Comparison of ENCODE assay signal across 25 cellular contexts in genomic region chr9:13904746-13905145, GRCh38.
A peak's percentile ranks its signal among the peaks of the same experiment; 100 is the strongest.
DNase-seq lines count a peak whose midpoint lies in the region; ATAC-seq, FAIRE-seq and TF ChIP-seq lines count a peak whose summit lies in the region.
"Had no signal": no experiment of that assay in that cellular context is flagged by ENCODE, and none has a peak within 500 bp of the region (broad histone marks: within the 10 kb centered on the region; RNA-seq: fewer than 3 reads in every experiment).

No MANE protein-coding gene starts in this region.

- H3K36me3 Mint-ChIP-seq in astrocyte (ENCODE audit: low read depth, unreplicated experiment): no peaks in the 10 kb centered on the region
- no peaks in the 10 kb centered on the region for H3K36me3 Mint-ChIP-seq in activated CD4-positive, alpha-beta memory T cell treated with anti-CD3 and anti-CD28 coated beads, Interleukin-2, amount 10 ng/mL, durations not matched to agents 7 days and 5 days (ENCODE audit: low read depth)

- CTCF ChIA-PET in HEK293 (lab: Yijun Ruan, JAX): interaction anchor here (0.6 kb wide), 1 partner anchor 65 kb away, joined by 3 read pairs; no protein-coding TSS in a partner anchor
- CTCF ChIA-PET in activated CD4-positive, alpha-beta memory T cell treated with anti-CD3 and anti-CD28 coated beads, Interleukin-2, amount 10 ng/mL, durations not matched to agents 7 days and 5 days (lab: Charles Lee): no interaction called here

- H3K4me3 ChIP-seq in HEK293 (ENCODE audit: low read depth, low read length) (no peak overlapping the region), astrocyte (ENCODE audit: insufficient read depth, low read depth, low read length) (no peak overlapping the region), tibial artery (no peak overlapping the region)
- H3K4me3 ChIP-seq: BLaER1, Peyer's patch had no signal

- DNase-seq in astrocyte (ENCODE audit: low read depth): peak; percentile 35
- no peak for DNase-seq in tibial artery
- no peak for DNase-seq in activated CD4-positive, alpha-beta memory T cell treated with anti-CD3 and anti-CD28 coated beads, Interleukin-2, amount 10 ng/mL, durations not matched to agents 7 days and 5 days
- no peak for DNase-seq in NCI-H2029 treated with DMSO at 0.1 percent for 48 hours (lab: John Stamatoyannopoulos, UW)
- DNase-seq: ACHN; CD4-positive, alpha-beta T cell; COR-L47; DMS153; Kasumi-1; MM.1S; NCI-H1092; NCI-H1436; NCI-H187 treated with DMSO at 0.1 percent for 48 hours; NCI-H2227 treated with DMSO at 0.1 percent for 48 hours; NCI-H510A; Peyer's patch had no signal

- POLR2A ChIA-PET in HEK293 (lab: Yijun Ruan, JAX): no interaction called here
- POLR2A ChIA-PET in activated CD4-positive, alpha-beta memory T cell treated with anti-CD3 and anti-CD28 coated beads, Interleukin-2, amount 10 ng/mL, durations not matched to agents 7 days and 5 days (lab: Charles Lee): no interaction called here

- H2AFZ ChIP-seq in astrocyte (ENCODE audit: low read depth, low read length): no peak overlapping the region

- no peaks in the 10 kb centered on the region for H3K4me1 Mint-ChIP-seq in astrocyte (ENCODE audit: low read depth, unreplicated experiment)
- H3K4me1 Mint-ChIP-seq in activated CD4-positive, alpha-beta memory T cell treated with anti-CD3 and anti-CD28 coated beads, Interleukin-2, amount 10 ng/mL, durations not matched to agents 7 days and 5 days: no peaks in the 10 kb centered on the region

- no peaks in the 10 kb centered on the region for H3K27me3 Mint-ChIP-seq in astrocyte (ENCODE audit: low read depth, unreplicated experiment)
- no peaks in the 10 kb centered on the region for H3K27me3 Mint-ChIP-seq in activated CD4-positive, alpha-beta memory T cell treated with anti-CD3 and anti-CD28 coated beads, Interleukin-2, amount 10 ng/mL, durations not matched to agents 7 days and 5 days
- H3K27me3 Mint-ChIP-seq: CD4-positive, alpha-beta T cell had no signal

- no peak overlapping the region for H3K9ac ChIP-seq in astrocyte (ENCODE audit: low read length)
- H3K9ac ChIP-seq: BLaER1 had no signal

- H3K27ac Mint-ChIP-seq in astrocyte (ENCODE audit: unreplicated experiment): no peak overlapping the region
- H3K27ac Mint-ChIP-seq in activated CD4-positive, alpha-beta memory T cell treated with anti-CD3 and anti-CD28 coated beads, Interleukin-2, amount 10 ng/mL, durations not matched to agents 7 days and 5 days: no peak overlapping the region
- H3K27ac Mint-ChIP-seq: CD4-positive, alpha-beta T cell had no signal

- no peaks in the 10 kb centered on the region for H4K20me1 ChIP-seq in astrocyte (ENCODE audit: insufficient read depth, low read length)
- H4K20me1 ChIP-seq: BLaER1 had no signal

- H3K4me3 Mint-ChIP-seq in astrocyte (ENCODE audit: unreplicated experiment): no peak overlapping the region
- H3K4me3 Mint-ChIP-seq in activated CD4-positive, alpha-beta memory T cell treated with anti-CD3 and anti-CD28 coated beads, Interleukin-2, amount 10 ng/mL, durations not matched to agents 7 days and 5 days: no peak overlapping the region
- H3K4me3 Mint-ChIP-seq: CD4-positive, alpha-beta T cell had no signal

- H3K27ac ChIP-seq in HEK293 (ENCODE audit: extremely low read depth, low read depth, low read length) (no peak overlapping the region), astrocyte (ENCODE audit: low read depth, low read length) (no peak overlapping the region), tibial artery (peak overlapping the region; percentile 49 to 57)
- H3K27ac ChIP-seq: BLaER1, Peyer's patch had no signal

- no peaks in the 10 kb centered on the region for H3K9me3 ChIP-seq in HEK293 (ENCODE audit: control insufficient read depth, insufficient read depth, low read depth, low read length)
- no peaks in the 10 kb centered on the region for H3K9me3 ChIP-seq in astrocyte (ENCODE audit: insufficient read depth, low read depth, low read length)
- H3K9me3 ChIP-seq in tibial artery: peaks cover 0 to 4% (median 0%) of the 10 kb centered on the region in 3 donors
- H3K9me3 ChIP-seq: Peyer's patch had no signal

- H3K79me2 ChIP-seq in astrocyte (ENCODE audit: insufficient read depth, low read length): no peaks in the 10 kb centered on the region

- H3K4me1 ChIP-seq in HEK293 (ENCODE audit: control insufficient read depth, insufficient read depth, low read length) (peaks cover 8% of the 10 kb centered on the region; the same call in 1 of the 2 replicates), astrocyte (ENCODE audit: insufficient read depth, low read length) (no peaks in the 10 kb centered on the region), tibial artery (peaks cover 0 to 41% (median 17%) of the 10 kb centered on the region in 4 donors)
- H3K4me1 ChIP-seq: BLaER1, Peyer's patch had no signal

- peaks cover 8% of the 10 kb centered on the region for H3K9me3 Mint-ChIP-seq in astrocyte (ENCODE audit: unreplicated experiment)
- H3K9me3 Mint-ChIP-seq in activated CD4-positive, alpha-beta memory T cell treated with anti-CD3 and anti-CD28 coated beads, Interleukin-2, amount 10 ng/mL, durations not matched to agents 7 days and 5 days: no peaks in the 10 kb centered on the region

- H3K36me3 ChIP-seq in HEK293 (ENCODE audit: control insufficient read depth in 2 of 2, insufficient read depth in 1 of 2, low read length in 2 of 2) (no peaks in the 10 kb centered on the region), astrocyte (ENCODE audit: insufficient read depth, low read length) (no peaks in the 10 kb centered on the region), tibial artery (no peaks in the 10 kb centered on the region)
- H3K36me3 ChIP-seq: BLaER1, Peyer's patch had no signal

- intact Hi-C loops in tibial artery (cut with DNase I; ENCODE audit: low total_unique reads): no loop called here

- no peak for FAIRE-seq in astrocyte (lab: Jason Lieb, UNC)
- FAIRE-seq: G401.6, GM12892, GM19239, H54 had no signal

- no peak overlapping the region for H3K4me2 ChIP-seq in astrocyte (ENCODE audit: low read length)
- H3K4me2 ChIP-seq: BLaER1 had no signal

- ATAC-seq in esophagus mucosa (peak; percentile 48), GM18519 (IDR thresholded peaks at IDR 0.05; ENCODE audit: low FRiP score, unreplicated experiment) (no peak)
- ATAC-seq: SK-N-SH treated with all-trans-retinoic acid at 6 μM for 48 hours had no signal

- TF ChIP-seq CTCF in HEK293 (tag by site-specific recombination; IDR thresholded peaks at IDR 0.05) (no peak), astrocyte (IDR thresholded peaks at IDR 0.05; ENCODE audit: insufficient read depth, low read depth, low read length) (no peak), tibial artery (IDR thresholded peaks at IDR 0.05) (no peak)

- H3K27me3 ChIP-seq in astrocyte (ENCODE audit: insufficient read depth, low read length): no peaks in the 10 kb centered on the region
- H3K27me3 ChIP-seq in tibial artery: no peaks in the 10 kb centered on the region
- H3K27me3 ChIP-seq: BLaER1, Peyer's patch had no signal

TF ChIP-seq in HEK293, 187 proteins besides CTCF, POLR2A, EP300 and RAD21:
- TF ChIP-seq SETDB1 (IDR thresholded peaks at IDR 0.05; ENCODE audit: insufficient read length, low read length) (no peak), PRDM6 (tag by site-specific recombination; IDR thresholded peaks at IDR 0.05) (peak; percentile 40; the same call in 1 of the 2 replicates)

Comparison
In these comparisons a context has a peak if more than half of its experiments do, and no peak if none do; other contexts are left out.
1. H3K27ac ChIP-seq: peak in tibial artery (2 of 2); none in HEK293 (single experiment) and astrocyte (single experiment).